Comparison of ENCODE assay signal across 1 cellular context in the genomic region with DNA sequence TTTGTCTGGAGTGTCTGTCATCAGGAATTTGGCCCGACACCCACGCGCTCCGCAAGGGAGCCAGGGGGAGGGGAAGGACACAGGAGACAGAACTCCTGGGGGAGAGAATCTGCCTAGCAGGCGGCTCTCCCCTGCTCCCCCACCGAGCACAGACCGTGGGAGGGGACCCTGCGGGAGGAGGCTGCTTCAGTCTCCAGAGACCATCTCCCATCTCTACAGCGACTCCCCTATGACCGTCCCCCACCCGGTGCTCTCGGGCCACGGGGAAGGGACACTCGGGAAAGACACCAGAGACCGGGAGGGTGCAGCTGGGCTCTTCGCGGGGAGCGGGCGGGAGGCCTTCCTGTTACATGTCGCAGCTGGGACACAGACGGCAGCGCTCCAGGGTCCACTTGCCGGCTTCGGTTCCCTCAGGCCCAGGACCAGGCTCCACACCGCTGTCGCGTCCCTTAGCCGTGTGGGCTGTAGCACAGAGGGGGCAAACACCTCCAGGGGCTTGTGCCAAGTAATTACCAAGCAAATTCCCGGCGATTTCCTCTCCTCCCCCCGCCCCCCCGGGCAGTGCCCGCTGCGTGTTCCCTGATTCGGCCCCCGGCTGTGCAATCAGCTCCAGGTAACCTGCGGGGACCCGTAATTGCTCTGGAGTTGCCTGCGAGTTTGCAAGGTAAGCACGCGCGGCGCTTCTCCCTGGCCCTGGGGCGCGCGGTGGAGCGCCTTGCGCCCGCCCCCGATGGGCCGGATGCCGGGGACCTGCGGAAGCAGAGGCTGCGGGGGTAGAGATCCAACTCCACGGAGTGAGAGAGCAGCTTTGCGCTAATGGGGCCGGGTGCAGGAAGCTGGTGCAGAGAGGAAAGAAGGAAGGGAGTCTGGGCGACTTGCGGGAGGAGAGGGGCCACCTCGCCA.
TF ChIP-seq lines count a peak whose summit lies in the region.

No MANE protein-coding gene starts in this region.

TF ChIP-seq in WTC11, 78 proteins besides CTCF, POLR2A, EP300 and RAD21 (continued from another document):
- no peak for TF ChIP-seq HMGXB4 (CRISPR knock-in tag; IDR thresholded peaks at IDR 0.05)
- no peak for TF ChIP-seq ZMAT4 (CRISPR knock-in tag; IDR thresholded peaks at IDR 0.05)
- TF ChIP-seq NR3C1 (CRISPR knock-in tag; conservative IDR thresholded peaks at IDR 0.05; ENCODE audit: low read depth): no peak
- TF ChIP-seq ZNF423 (CRISPR knock-in tag; IDR thresholded peaks at IDR 0.05): peak; percentile 85
- TF ChIP-seq NFE2L1 (CRISPR knock-in tag; IDR thresholded peaks at IDR 0.05): no peak
- TF ChIP-seq, protein P1, sequence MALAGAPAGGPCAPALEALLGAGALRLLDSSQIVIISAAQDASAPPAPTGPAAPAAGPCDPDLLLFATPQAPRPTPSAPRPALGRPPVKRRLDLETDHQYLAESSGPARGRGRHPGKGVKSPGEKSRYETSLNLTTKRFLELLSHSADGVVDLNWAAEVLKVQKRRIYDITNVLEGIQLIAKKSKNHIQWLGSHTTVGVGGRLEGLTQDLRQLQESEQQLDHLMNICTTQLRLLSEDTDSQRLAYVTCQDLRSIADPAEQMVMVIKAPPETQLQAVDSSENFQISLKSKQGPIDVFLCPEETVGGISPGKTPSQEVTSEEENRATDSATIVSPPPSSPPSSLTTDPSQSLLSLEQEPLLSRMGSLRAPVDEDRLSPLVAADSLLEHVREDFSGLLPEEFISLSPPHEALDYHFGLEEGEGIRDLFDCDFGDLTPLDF (CRISPR knock-in tag; IDR thresholded peaks at IDR 0.05): no peak
- TF ChIP-seq ZNF232 (CRISPR knock-in tag; IDR thresholded peaks at IDR 0.05): no peak
- TF ChIP-seq ZNF396 (CRISPR knock-in tag; IDR thresholded peaks at IDR 0.05; ENCODE audit: borderline replicate concordance): no peak
